ENCODE assay signal across 8 cellular contexts in the genomic region with DNA sequence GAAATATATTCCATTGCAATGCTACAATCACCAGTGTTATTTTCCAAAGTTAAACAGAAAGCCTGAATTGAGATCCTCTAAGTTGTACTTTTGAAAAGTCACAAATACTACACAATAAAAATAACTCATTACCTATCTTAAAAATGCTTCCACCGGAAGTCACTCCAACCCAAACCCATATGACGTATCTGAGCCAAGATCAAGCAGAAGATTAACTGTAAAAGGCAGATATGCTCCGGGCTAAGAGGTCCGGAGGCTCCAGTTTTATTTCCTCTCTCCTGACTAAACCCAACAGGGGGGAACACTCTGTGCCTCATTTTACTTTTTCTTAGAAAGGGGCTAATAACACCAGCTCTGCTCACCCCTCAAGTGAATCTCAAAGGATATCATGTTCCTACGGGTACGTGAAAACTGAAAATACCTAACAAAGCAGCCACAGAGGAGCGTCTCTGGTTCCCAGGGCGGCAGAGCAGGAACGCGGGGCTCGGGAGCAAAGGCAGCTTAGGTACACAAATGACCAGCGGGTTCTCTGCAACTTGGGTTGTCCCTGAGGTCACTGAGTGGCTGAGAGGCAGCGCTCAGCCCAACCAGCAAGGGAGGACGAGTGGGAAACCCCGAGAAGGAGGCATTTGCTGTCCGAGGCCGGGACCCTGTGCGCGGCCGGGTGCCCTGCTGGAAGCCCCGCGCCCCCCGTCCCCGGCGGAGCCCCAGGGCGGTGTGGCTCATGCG. TPM values are rescaled to one million over a fixed set of nuclear protein-coding genes. Genes with fewer than 3 reads are reported as not detected.
DNase-seq lines count a peak whose midpoint lies in the region; ATAC-seq and TF ChIP-seq lines count a peak whose summit lies in the region.

No MANE protein-coding gene starts in this region.

- peaks cover 16% of the 10 kb centered on the region for H3F3A ChIP-seq in neural progenitor cell (ENCODE audit: low read depth)

- H4K20me1 ChIP-seq in neural progenitor cell (ENCODE audit: low read depth), result peaks cover 5% of the 10 kb centered on the region

- peak overlapping the region; percentile 68 for H3K4me3 ChIP-seq in GM06990 (replicated peaks; ENCODE audit: low read depth, low read length)
- H3K4me3 ChIP-seq in neural progenitor cell, result peak overlapping the region; percentile 75

- no peak overlapping the region for H3K27ac Mint-ChIP-seq in neural progenitor cell

- H3K4me1 ChIP-seq in neural progenitor cell, result no peaks in the 10 kb centered on the region

- H3K4me1 Mint-ChIP-seq in neural progenitor cell, result peaks cover 8% of the 10 kb centered on the region

- H3K36me3 Mint-ChIP-seq in neural progenitor cell, result peaks cover 4% of the 10 kb centered on the region

- H3K79me2 ChIP-seq in neural progenitor cell (ENCODE audit: low read depth), result no peaks in the 10 kb centered on the region

- peaks cover 29% of the 10 kb centered on the region for H3K27me3 Mint-ChIP-seq in neural progenitor cell (ENCODE audit: insufficient read depth, low read depth)

- H3K4me3 Mint-ChIP-seq in neural progenitor cell, result peak overlapping the region; percentile 84

- TF ChIP-seq CTCF in 22Rv1 (IDR thresholded peaks at IDR 0.05), result no peak
- TF ChIP-seq CTCF in GM06990 (IDR thresholded peaks at IDR 0.05; ENCODE audit: insufficient read depth, low read length, poor library complexity, severe bottlenecking), result no peak
- no peak for TF ChIP-seq CTCF in VCaP (conservative IDR thresholded peaks at IDR 0.05)
- no peak for TF ChIP-seq CTCF in neural progenitor cell (IDR thresholded peaks at IDR 0.05)

- H3K36me3 ChIP-seq in GM06990 (ENCODE audit: control insufficient read depth, insufficient read depth, low read length) (no peaks in the 10 kb centered on the region), neural progenitor cell (no peaks in the 10 kb centered on the region)

- peak overlapping the region; percentile 92 for H3K4me2 ChIP-seq in neural progenitor cell

- DNase-seq in GM06990 (ENCODE audit: extremely low read depth, insufficient read length) (no peak), fibroblast of peridontal ligament (ENCODE audit: extremely low read depth) (peak; percentile 33), neural progenitor cell (ENCODE audit: low spot score) (peak; percentile 72), NCI-H446 (lab: John Stamatoyannopoulos, UW) (no peak), SW 1271 (lab: John Stamatoyannopoulos, UW) (no peak)

- H3K9me3 ChIP-seq in neural progenitor cell (ENCODE audit: low read depth), result no peaks in the 10 kb centered on the region

- no peak overlapping the region for H3K9ac ChIP-seq in neural progenitor cell

- peak; percentile 24 for ATAC-seq in HG03135 (IDR thresholded peaks at IDR 0.05; ENCODE audit: unreplicated experiment)

- peak overlapping the region; percentile 68 for H3K27ac ChIP-seq in 22Rv1
- peak overlapping the region; percentile 99 for H3K27ac ChIP-seq in VCaP
- no peak overlapping the region for H3K27ac ChIP-seq in neural progenitor cell

- peak overlapping the region; percentile 99 for H2AFZ ChIP-seq in neural progenitor cell (replicated peaks)

- peaks cover 2% of the 10 kb centered on the region for H3K9me3 Mint-ChIP-seq in neural progenitor cell

- H3K27me3 ChIP-seq in GM06990 (replicated peaks; ENCODE audit: control insufficient read depth, insufficient read depth, low read length) (no peaks in the 10 kb centered on the region; the same call in 1 of the 2 replicates), neural progenitor cell (peaks cover 62% of the 10 kb centered on the region)

RNA-seq across cellular contexts. Expression of a gene that starts 0.8 kb away (rescaled TPM):
- total RNA-seq in neural progenitor cell (ENCODE audit: low replicate concordance), result 0.58 and 2.4 TPM in 2 replicates

RNA-seq across cellular contexts. Expression of a gene that starts 54.6 kb away (rescaled TPM):
- 17.7 and 23.7 TPM in 2 replicates for total RNA-seq in neural progenitor cell (ENCODE audit: low replicate concordance)

Comparison
In these comparisons a context has a peak if more than half of its experiments do, and no peak if none do; other contexts are left out.
1. DNase-seq: peak in fibroblast of peridontal ligament (single experiment) and neural progenitor cell (single experiment); none in GM06990 (single experiment), NCI-H446 (0 of 2) and SW 1271 (0 of 2).